In the genomic region with DNA sequence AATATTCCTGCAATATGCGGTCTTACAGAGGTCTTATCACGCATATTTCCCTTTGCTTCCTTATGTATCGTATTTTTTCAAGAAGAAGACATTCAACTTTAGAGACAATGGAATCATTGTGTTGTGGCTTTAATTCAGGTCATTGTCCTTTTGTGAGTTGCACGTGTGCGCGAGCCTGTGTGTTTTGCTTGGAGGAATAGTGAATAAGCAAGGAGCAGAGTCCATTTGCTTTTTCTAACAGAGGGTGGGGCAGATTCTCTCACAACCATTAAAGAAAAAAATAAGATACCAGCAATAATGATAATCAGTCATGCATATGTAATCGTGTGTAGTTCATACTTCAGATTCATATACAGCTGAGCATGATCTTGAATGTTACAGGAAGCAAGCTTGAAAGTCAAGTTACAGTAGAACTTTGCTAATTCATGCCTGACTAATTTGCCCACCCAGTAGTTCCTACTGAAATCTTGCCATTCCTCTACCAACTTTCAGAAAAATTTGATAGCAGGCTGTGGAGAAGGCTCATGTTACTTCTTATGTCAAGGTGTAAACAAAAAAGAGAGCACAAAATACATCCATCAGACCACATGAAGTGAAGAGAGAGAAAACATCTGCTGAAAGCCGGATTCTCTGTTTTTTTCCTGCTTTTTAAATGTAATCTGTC, we compare ENCODE assay signal across 12 cellular contexts.
DNase-seq lines count a peak whose midpoint lies in the region; ATAC-seq, FAIRE-seq and TF ChIP-seq lines count a peak whose summit lies in the region.
"Had no signal": no experiment of that assay in that cellular context is flagged by ENCODE, and none has a peak within 500 bp of the region (broad histone marks: within the 10 kb centered on the region; RNA-seq: fewer than 3 reads in every experiment).

No MANE protein-coding gene starts in this region.

- TF ChIP-seq CTCF in C4-2B (conservative IDR thresholded peaks at IDR 0.05) (no peak), endothelial cell (IDR thresholded peaks at IDR 0.05; ENCODE audit: unreplicated experiment) (no peak)

- ATAC-seq in GM19397 (IDR thresholded peaks at IDR 0.05; ENCODE audit: unreplicated experiment): no peak
- ATAC-seq: activated CD8-positive, alpha-beta memory T cell treated with anti-CD3 and anti-CD28 coated beads, Interleukin-2, amount 10 ng/mL, durations not matched to agents 7 days and 5 days had no signal

- H3K27ac ChIP-seq in C4-2B (peak overlapping the region; percentile 82; the same call in 1 of the 2 replicates), neuronal stem cell (replicated peaks; ENCODE audit: low read length) (no peak overlapping the region)

- no peak overlapping the region for H3K4me3 Mint-ChIP-seq in endothelial cell (ENCODE audit: unreplicated experiment)
- H3K4me3 Mint-ChIP-seq: activated CD8-positive, alpha-beta memory T cell treated with anti-CD3 and anti-CD28 coated beads, Interleukin-2, amount 10 ng/mL, durations not matched to agents 7 days and 5 days had no signal

- no peak overlapping the region for H4K8ac ChIP-seq in neuronal stem cell (ENCODE audit: low read depth, low read length)

- no peak overlapping the region for H3K4me3 ChIP-seq in neuronal stem cell (ENCODE audit: low read length in 2 of 2)

- peak; percentile 36 for DNase-seq in LoVo (ENCODE audit: low spot score)
- no peak for DNase-seq in endothelial cell (ENCODE audit: low spot score)
- peak; percentile 14 for DNase-seq in neuronal stem cell (ENCODE audit: low spot score)
- no peak for DNase-seq in frontal cortex (ENCODE audit: low spot score in 2 of 2)
- no peak for DNase-seq in iPS-NIHi7 (ENCODE audit: extremely low spot score)
- DNase-seq in islet precursor cell: no peak
- DNase-seq: activated CD8-positive, alpha-beta memory T cell treated with anti-CD3 and anti-CD28 coated beads, Interleukin-2, amount 10 ng/mL, durations not matched to agents 7 days and 5 days; HCEC 1CT; NCI-H774; T-helper 9 cell had no signal

- H2BK15ac ChIP-seq in neuronal stem cell (ENCODE audit: low read length): no peak overlapping the region

- H3K79me1 ChIP-seq in neuronal stem cell (ENCODE audit: low read depth, low read length): no peaks in the 10 kb centered on the region

- no peaks in the 10 kb centered on the region for H3K27me3 ChIP-seq in neuronal stem cell (ENCODE audit: control insufficient read depth in 3 of 3, insufficient read depth in 3 of 3, low read depth in 1 of 3, low read length in 3 of 3)

- no peak overlapping the region for H2BK120ac ChIP-seq in neuronal stem cell (ENCODE audit: low read depth, low read length)

- no peak overlapping the region for H2BK12ac ChIP-seq in neuronal stem cell (ENCODE audit: low read length)

- no peak overlapping the region for H3K18ac ChIP-seq in neuronal stem cell (ENCODE audit: low read length)

- H3K9me3 ChIP-seq in neuronal stem cell (replicated peaks in 1 of 2; ENCODE audit: control insufficient read depth in 2 of 2, insufficient read depth in 1 of 2, low read depth in 1 of 2, low read length in 2 of 2): no peaks in the 10 kb centered on the region

- H3K9me3 Mint-ChIP-seq in endothelial cell (ENCODE audit: unreplicated experiment): no peaks in the 10 kb centered on the region

- H3K4ac ChIP-seq in neuronal stem cell (ENCODE audit: low read length): no peak overlapping the region

- H3K27ac Mint-ChIP-seq in endothelial cell (ENCODE audit: unreplicated experiment): peak overlapping the region; percentile 49
- H3K27ac Mint-ChIP-seq: activated CD8-positive, alpha-beta memory T cell treated with anti-CD3 and anti-CD28 coated beads, Interleukin-2, amount 10 ng/mL, durations not matched to agents 7 days and 5 days had no signal

- peak overlapping the region; percentile 53 for H2AFZ ChIP-seq in neuronal stem cell (ENCODE audit: low read length)

- H3K27me3 Mint-ChIP-seq in endothelial cell (ENCODE audit: unreplicated experiment): peaks cover 3% of the 10 kb centered on the region

- H3K23ac ChIP-seq in neuronal stem cell (ENCODE audit: low read depth, low read length, poor library complexity): no peak overlapping the region

- H4K91ac ChIP-seq in neuronal stem cell (ENCODE audit: low read depth, low read length, poor library complexity): no peak overlapping the region

- H3K9ac ChIP-seq in neuronal stem cell (ENCODE audit: low read depth, low read length, poor library complexity): no peak overlapping the region

- no peak overlapping the region for H2AK5ac ChIP-seq in neuronal stem cell (ENCODE audit: low read depth, low read length)

- peaks cover 3% of the 10 kb centered on the region for H3K36me3 Mint-ChIP-seq in endothelial cell (ENCODE audit: low read depth, unreplicated experiment)
- H3K36me3 Mint-ChIP-seq: activated CD8-positive, alpha-beta memory T cell treated with anti-CD3 and anti-CD28 coated beads, Interleukin-2, amount 10 ng/mL, durations not matched to agents 7 days and 5 days had no signal

- peaks cover 10 to 14% of the 10 kb centered on the region in 2 donors for H3K4me1 ChIP-seq in neuronal stem cell (ENCODE audit: control insufficient read depth in 2 of 2, insufficient read depth in 1 of 2, low read depth in 1 of 2, low read length in 2 of 2)

- no peak overlapping the region for H3K14ac ChIP-seq in neuronal stem cell (ENCODE audit: low read length)

- peaks cover 27% of the 10 kb centered on the region for H3K4me1 Mint-ChIP-seq in endothelial cell (ENCODE audit: unreplicated experiment)

- H3K4me2 ChIP-seq in neuronal stem cell (ENCODE audit: insufficient read depth, low read length, poor library complexity, severe bottlenecking): no peak overlapping the region

- no peak for FAIRE-seq in frontal cortex (lab: Jason Lieb, UNC)

- H2BK5ac ChIP-seq in neuronal stem cell (ENCODE audit: low read length): no peak overlapping the region

- no CpG with 5 or more reads among the region's 8 CpGs for WGBS in neuronal stem cell (ENCODE audit: extremely low coverage in 2 of 2, insufficient read length in 2 of 2, insufficient replicate concordance in 1 of 2), 2 donors

- H3K36me3 ChIP-seq in neuronal stem cell (replicated peaks in 1 of 2; ENCODE audit: control insufficient read depth in 2 of 2, insufficient read depth in 2 of 2, low read length in 2 of 2): no peaks in the 10 kb centered on the region

Comparison
In these comparisons a context has a peak if more than half of its experiments do, and no peak if none do; other contexts are left out.
1. DNase-seq: peak in LoVo (single experiment) and neuronal stem cell (single experiment); none in endothelial cell (single experiment), frontal cortex (0 of 2), iPS-NIHi7 (single experiment) and islet precursor cell (single experiment).